ENCODE assay signal across 25 cellular contexts in the genomic region with DNA sequence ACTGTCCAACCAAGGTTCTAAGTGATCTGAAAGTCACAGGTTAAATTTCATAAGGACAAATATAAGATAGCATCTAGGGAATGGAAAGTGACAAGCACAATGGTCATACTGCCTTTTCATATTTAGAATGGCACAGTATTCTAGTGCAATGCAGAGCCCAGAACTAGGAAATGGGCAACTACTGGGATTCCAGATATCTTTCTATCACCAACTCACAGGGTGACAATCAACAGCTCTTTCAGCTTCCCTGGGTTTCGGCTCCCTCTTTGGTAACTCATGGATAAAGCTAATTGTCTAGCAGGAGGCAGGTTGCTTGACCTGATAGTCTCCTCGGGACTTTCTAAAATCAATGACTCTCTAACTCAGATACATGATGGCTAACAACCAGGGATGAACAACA.
DNase-seq lines count a peak whose midpoint lies in the region; ATAC-seq and TF ChIP-seq lines count a peak whose summit lies in the region.
"Had no signal": no experiment of that assay in that cellular context is flagged by ENCODE, and none has a peak within 500 bp of the region (broad histone marks: within the 10 kb centered on the region; RNA-seq: fewer than 3 reads in every experiment).

No MANE protein-coding gene starts in this region.

- in situ Hi-C loops in IMR-90 (cut with MboI; ENCODE audit: low sequenced_read_pairs), result no loop called here

- no peak overlapping the region for H2BK120ac ChIP-seq in IMR-90 (ENCODE audit: low read depth, low read length)

- no peak overlapping the region for H4K91ac ChIP-seq in IMR-90 (ENCODE audit: insufficient read depth, low read depth, low read length)

- no peak overlapping the region for H3K4me3 Mint-ChIP-seq in activated naive CD4-positive, alpha-beta T cell treated with anti-CD3 and anti-CD28 coated beads, Interleukin-2, amount 50 U/mL, for 24 hours
- H3K4me3 Mint-ChIP-seq: activated CD4-positive, alpha-beta memory T cell treated with anti-CD3 and anti-CD28 coated beads, Interleukin-2, amount 10 ng/mL, durations not matched to agents 7 days and 5 days had no signal

- H3K4me1 ChIP-seq in IMR-90 (ENCODE audit: control insufficient read depth, insufficient read depth, low read length), result peaks cover 11% of the 10 kb centered on the region
- peaks cover 27% of the 10 kb centered on the region for H3K4me1 ChIP-seq in osteoblast (ENCODE audit: insufficient read depth, low read length)

- intact Hi-C loops in IMR-90 (cut with micrococcal nuclease), result no loop called here
- intact Hi-C loops in dorsolateral prefrontal cortex (cut with DNase I), result no loop called here
- intact Hi-C loops in sciatic nerve (cut with DNase I), result no loop called here

- H3K56ac ChIP-seq in IMR-90 (ENCODE audit: extremely low read depth, insufficient read depth, low read length), result no peak overlapping the region

- H3K4ac ChIP-seq in IMR-90 (ENCODE audit: low read depth, low read length), result no peak overlapping the region; the same call in 1 of the 2 replicates

- no peak overlapping the region for H2AK5ac ChIP-seq in IMR-90 (ENCODE audit: low read depth, low read length)

- POLR2A ChIA-PET in IMR-90 (lab: Charles Lee; ENCODE audit: unreplicated experiment), result no interaction called here

- H3K27ac ChIP-seq in IMR-90 (ENCODE audit: insufficient read depth, low read length), result no peak overlapping the region
- H3K27ac ChIP-seq in dorsolateral prefrontal cortex, result peak overlapping the region in 42 of 59 donors; percentile 7 to 93 (median 75)
- peak overlapping the region; percentile 50 for H3K27ac ChIP-seq in osteoblast (ENCODE audit: low read depth, low read length)
- H3K27ac ChIP-seq: adrenal gland, brain microvascular endothelial cell had no signal

- WGBS in IMR-90 (ENCODE audit: extremely low coverage in 2 of 2, insufficient read length in 1 of 2), 2 experiments, result no CpG with 5 or more reads among the region's 2 CpGs

- peaks cover 22 to 73% of the 10 kb centered on the region in 2 experiments for H3K79me1 ChIP-seq in IMR-90 (ENCODE audit: low read depth in 1 of 2, low read length in 2 of 2)

- H2AFZ ChIP-seq in IMR-90 (replicated peaks; ENCODE audit: low read length, poor library complexity), result no peak overlapping the region
- no peak overlapping the region for H2AFZ ChIP-seq in osteoblast (ENCODE audit: low read length)

- H3K36me3 ChIP-seq in IMR-90 (ENCODE audit: control insufficient read depth, insufficient read depth, low read length) (no peaks in the 10 kb centered on the region; the same call in none of the 2 replicates), osteoblast (ENCODE audit: insufficient read depth, low read length) (no peaks in the 10 kb centered on the region)
- H3K36me3 ChIP-seq: adrenal gland, brain microvascular endothelial cell, upper lobe of left lung had no signal

- H3K9me1 ChIP-seq in IMR-90 (ENCODE audit: insufficient read depth, low read length), result peaks cover 12% of the 10 kb centered on the region

- no peak overlapping the region for H3K18ac ChIP-seq in IMR-90 (ENCODE audit: low read depth, low read length)

- no peak overlapping the region for H2BK5ac ChIP-seq in IMR-90 (ENCODE audit: low read depth, low read length, poor library complexity, severe bottlenecking)

- no peak overlapping the region for H4K8ac ChIP-seq in IMR-90 (ENCODE audit: low read depth in 2 of 2, low read length in 2 of 2)

- no peak overlapping the region for H3K9ac ChIP-seq in IMR-90 (ENCODE audit: low read depth, low read length)

- H3K14ac ChIP-seq in IMR-90 (replicated peaks; ENCODE audit: low read depth, low read length), result no peak overlapping the region

- H2BK20ac ChIP-seq in IMR-90 (ENCODE audit: low read depth, low read length), result no peak overlapping the region

- TF ChIP-seq RAD21 in IMR-90 (IDR thresholded peaks at IDR 0.05; ENCODE audit: low read length), result no peak

- no peak overlapping the region for H2BK15ac ChIP-seq in IMR-90 (ENCODE audit: low read depth, low read length)

- H3K27ac Mint-ChIP-seq in activated naive CD4-positive, alpha-beta T cell treated with anti-CD3 and anti-CD28 coated beads, Interleukin-2, amount 50 U/mL, for 24 hours, result peak overlapping the region; percentile 96
- H3K27ac Mint-ChIP-seq: activated CD4-positive, alpha-beta memory T cell treated with anti-CD3 and anti-CD28 coated beads, Interleukin-2, amount 10 ng/mL, durations not matched to agents 7 days and 5 days had no signal

- H4K5ac ChIP-seq in IMR-90 (ENCODE audit: low read depth, low read length), result peak overlapping the region; percentile 40; the same call in 1 of the 2 replicates

- dilution Hi-C loops in IMR-90 (cut with HindIII; ENCODE audit: low sequenced_read_pairs, unreplicated experiment), result no loop called here

- H4K20me1 ChIP-seq in IMR-90 (ENCODE audit: insufficient read depth, low read length) (peaks cover 33% of the 10 kb centered on the region; the same call in 1 of the 2 replicates), osteoblast (ENCODE audit: insufficient read depth, low read length) (peaks cover 23% of the 10 kb centered on the region)

- H3K4me2 ChIP-seq in IMR-90 (ENCODE audit: low read depth, low read length) (no peak overlapping the region), osteoblast (ENCODE audit: insufficient read depth, low read length) (no peak overlapping the region)

- peaks cover 5% of the 10 kb centered on the region for H3K9me3 Mint-ChIP-seq in activated naive CD4-positive, alpha-beta T cell treated with anti-CD3 and anti-CD28 coated beads, Interleukin-2, amount 50 U/mL, for 24 hours
- H3K9me3 Mint-ChIP-seq: activated CD4-positive, alpha-beta memory T cell treated with anti-CD3 and anti-CD28 coated beads, Interleukin-2, amount 10 ng/mL, durations not matched to agents 7 days and 5 days; IgD-negative memory B cell had no signal

- H3K9me3 ChIP-seq in IMR-90 (ENCODE audit: control insufficient read depth, insufficient read depth, low read length) (no peaks in the 10 kb centered on the region), osteoblast (ENCODE audit: low read depth, low read length) (no peaks in the 10 kb centered on the region)
- H3K9me3 ChIP-seq: adrenal gland, upper lobe of left lung had no signal

- peaks cover 99% of the 10 kb centered on the region for H3K79me2 ChIP-seq in osteoblast (ENCODE audit: insufficient read depth, low read length)

- no TSS peak for BruUV-seq in IMR-90 (replicated peaks; lab: Mats Ljungman, UMichigan)

- ATAC-seq in IMR-90 (ENCODE audit: low read depth) (no peak), sciatic nerve (no peak)
- ATAC-seq: activated CD4-positive, CD25-positive, alpha-beta regulatory T cell treated with anti-CD3 and anti-CD28 coated beads, Interleukin-2, amount 50 U/mL, for 24 hours; left colon had no signal

- H3K27me3 ChIP-seq in IMR-90 (ENCODE audit: control insufficient read depth, insufficient read depth, low read length), result no peaks in the 10 kb centered on the region
- H3K27me3 ChIP-seq in dorsolateral prefrontal cortex, result no peaks in the 10 kb centered on the region
- H3K27me3 ChIP-seq in osteoblast (ENCODE audit: insufficient read depth, low read length), result no peaks in the 10 kb centered on the region
- H3K27me3 ChIP-seq: adrenal gland, brain microvascular endothelial cell, upper lobe of left lung had no signal

- TF ChIP-seq CTCF in IMR-90 (conservative IDR thresholded peaks at IDR 0.05; ENCODE audit: low read depth, low read length) (no peak), dorsolateral prefrontal cortex (IDR thresholded peaks at IDR 0.05 in 54 of 56, conservative IDR thresholded peaks at IDR 0.05 in 2 of 56; ENCODE audit: low read depth in 1 of 56, partially characterized antibody in 56 of 56) (peak in 1 of 56 donors; percentile 13), osteoblast (IDR thresholded peaks at IDR 0.05; ENCODE audit: extremely low read depth, low read depth, low read length) (no peak)

- H3K27me3 Mint-ChIP-seq in activated naive CD4-positive, alpha-beta T cell treated with anti-CD3 and anti-CD28 coated beads, Interleukin-2, amount 50 U/mL, for 24 hours, result no peaks in the 10 kb centered on the region
- H3K27me3 Mint-ChIP-seq: activated CD4-positive, alpha-beta memory T cell treated with anti-CD3 and anti-CD28 coated beads, Interleukin-2, amount 10 ng/mL, durations not matched to agents 7 days and 5 days; IgD-negative memory B cell had no signal

- H3K4me3 ChIP-seq in IMR-90 (ENCODE audit: insufficient read depth, low read depth, low read length) (no peak overlapping the region), dorsolateral prefrontal cortex (no peak overlapping the region), osteoblast (ENCODE audit: insufficient read depth, low read length) (no peak overlapping the region)
- H3K4me3 ChIP-seq: adrenal gland, upper lobe of left lung had no signal

- peaks cover 16% of the 10 kb centered on the region for H3K36me3 Mint-ChIP-seq in activated naive CD4-positive, alpha-beta T cell treated with anti-CD3 and anti-CD28 coated beads, Interleukin-2, amount 50 U/mL, for 24 hours

- CTCF ChIA-PET in IMR-90 (lab: Yijun Ruan, JAX), result interaction anchor here (0.6 kb wide), 1 partner anchor 14 kb away, joined by 3 read pairs; no protein-coding TSS in a partner anchor

- TF ChIP-seq POLR2A in IMR-90 (IDR thresholded peaks at IDR 0.05; ENCODE audit: low read depth, low read length), result no peak

- DNase-seq in activated naive CD4-positive, alpha-beta T cell treated with Interleukin-2 at 50 U/mL for 16 hours, result no peak
- no peak for DNase-seq in IMR-90
- no peak for DNase-seq in dorsolateral prefrontal cortex
- DNase-seq in osteoblast (ENCODE audit: insufficient read length, low spot score, missing footprints), result no peak
- DNase-seq in stimulated activated CD4-positive, alpha-beta T cell treated with anti-CD3 and anti-CD28 coated beads, Interleukin-12 subunit alpha, Interleukin-12 subunit beta, amount 100 ng/mL, for 4 hours, result no peak
- no peak for DNase-seq in 8988T
- DNase-seq in sciatic nerve (ENCODE audit: low spot score), result no peak
- DNase-seq: ACHN; activated CD4-positive, alpha-beta memory T cell treated with anti-CD3 and anti-CD28 coated beads, Interleukin-2, amount 10 ng/mL, durations not matched to agents 7 days and 5 days; activated effector memory CD4-positive, alpha-beta T cell treated with Interleukin-2 at 50 U/mL for 16 hours; adrenal gland; brain microvascular endothelial cell; DMS153; left colon; NCI-H1417 treated with DMSO at 0.1 percent for 48 hours; NCI-H2081; NCI-H226; nucleus accumbens; RPMI8226; substantia nigra; T-helper 1 cell; upper lobe of left lung had no signal

- no peak overlapping the region for H3K23ac ChIP-seq in IMR-90 (ENCODE audit: low read depth, low read length)

- peaks cover 57% of the 10 kb centered on the region for H3K4me1 Mint-ChIP-seq in activated naive CD4-positive, alpha-beta T cell treated with anti-CD3 and anti-CD28 coated beads, Interleukin-2, amount 50 U/mL, for 24 hours

- no peak overlapping the region for H2AK9ac ChIP-seq in IMR-90 (replicated peaks; ENCODE audit: low read depth, low read length, poor library complexity)

TF ChIP-seq in IMR-90, 13 proteins besides CTCF, POLR2A, EP300 and RAD21 (continues in another document):
- TF ChIP-seq MAZ (IDR thresholded peaks at IDR 0.05; ENCODE audit: borderline replicate concordance, low read depth, low read length), result no peak
- TF ChIP-seq RCOR1 (IDR thresholded peaks at IDR 0.05; ENCODE audit: insufficient replicate concordance, low read length), result no peak
- TF ChIP-seq MAFK (IDR thresholded peaks at IDR 0.05; ENCODE audit: low read depth, low read length), result no peak
- TF ChIP-seq CEBPB (IDR thresholded peaks at IDR 0.05; ENCODE audit: low read depth, low read length), result no peak
- no peak for TF ChIP-seq RFX5 (IDR thresholded peaks at IDR 0.05; ENCODE audit: low read depth, low read length)
